Comparison of ENCODE assay signal across 25 cellular contexts in genomic region chr3:38626171-38626570, GRCh38. TPM values are rescaled to one million over a fixed set of nuclear protein-coding genes. Genes with fewer than 3 reads are reported as not detected.
"Had no signal": no experiment of that assay in that cellular context is flagged by ENCODE, and none has a peak within 500 bp of the region (broad histone marks: within the 10 kb centered on the region; RNA-seq: fewer than 3 reads in every experiment).

No MANE protein-coding gene starts in this region.

- H3K4me1 ChIP-seq: colonic mucosa, foreskin keratinocyte, gastrocnemius medialis, left lung, lower lobe of right lung had no signal

- H2AFZ ChIP-seq: hepatocyte had no signal

- H3K36me3 ChIP-seq: colonic mucosa, gastrocnemius medialis, left lung, lower lobe of right lung had no signal

- H3K27ac ChIP-seq: colonic mucosa, epithelial cell of prostate, esophagus muscularis mucosa, foreskin keratinocyte, gastrocnemius medialis, hepatocyte, left lung, lower lobe of right lung had no signal

- H3K79me2 ChIP-seq: hepatocyte had no signal

- H3K4me3 ChIP-seq: colonic mucosa, esophagus muscularis mucosa, gastrocnemius medialis, hepatocyte, left lung, lower lobe of right lung, mucosa of descending colon had no signal

- H3K9me3 ChIP-seq: colonic mucosa, esophagus muscularis mucosa, gastrocnemius medialis, left lung, lower lobe of right lung, mucosa of descending colon had no signal

- H3K4me2 ChIP-seq: hepatocyte had no signal

- FAIRE-seq: endometrium, kidney had no signal

- ATAC-seq: effector memory CD8-positive, alpha-beta T cell; foreskin keratinocyte; gastrocnemius medialis; left cardiac atrium; left lung; left ventricle myocardium superior; lower lobe of right lung; mucosa of descending colon had no signal

- DNase-seq: colonic mucosa; cortex of kidney; effector CD8-positive, alpha-beta T cell; effector memory CD8-positive, alpha-beta T cell; endodermal cell; erythroblast; foreskin keratinocyte; gastrocnemius medialis; glutamatergic neuron; head of caudate nucleus; hypothalamus; immature natural killer cell; islet precursor cell; kidney; kidney glomerular epithelial cell; left cardiac atrium; left lung; left ventricle myocardium superior; lower lobe of right lung; mesenchymal stem cell; mucosa of descending colon had no signal

- H3K27me3 ChIP-seq: colonic mucosa, esophagus muscularis mucosa, foreskin keratinocyte, gastrocnemius medialis, hepatocyte, left lung had no signal

RNA-seq across cellular contexts. Expression of gene SCN5A, which starts 23.3 kb away (rescaled TPM):
- polyA plus RNA-seq: immature natural killer cell had no signal
